21 cellular contexts compared by ENCODE assay signal in the genomic region with DNA sequence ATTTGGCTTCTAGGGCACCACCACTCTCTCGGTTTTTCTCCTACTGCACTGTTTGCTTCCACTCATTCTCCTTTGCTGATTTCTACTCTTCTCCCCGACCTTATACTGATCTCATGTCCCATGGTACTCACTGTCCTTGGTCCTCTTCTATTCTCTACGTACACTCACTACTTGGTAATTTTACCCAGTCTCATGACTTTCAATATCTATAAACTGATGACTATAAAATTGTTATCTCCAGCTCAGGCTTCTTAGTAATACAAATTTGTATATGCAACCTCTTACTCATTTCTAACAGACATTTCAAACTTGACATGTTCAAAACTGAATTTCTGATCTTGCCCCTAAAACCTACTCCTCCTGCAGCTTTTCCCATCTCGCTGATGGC. TPM values are rescaled to one million over a fixed set of nuclear protein-coding genes. Genes with fewer than 3 reads are reported as not detected.
A peak's percentile ranks its signal among the peaks of the same experiment; 100 is the strongest.
DNase-seq lines count a peak whose midpoint lies in the region; FAIRE-seq and TF ChIP-seq lines count a peak whose summit lies in the region.
"Had no signal": no experiment of that assay in that cellular context is flagged by ENCODE, and none has a peak within 500 bp of the region (broad histone marks: within the 10 kb centered on the region; RNA-seq: fewer than 3 reads in every experiment).

No MANE protein-coding gene starts in this region.

- H3F3A ChIP-seq in SU-DHL-6 (ENCODE audit: insufficient read depth), result peaks cover 21% of the 10 kb centered on the region

- H3K9ac ChIP-seq in BLaER1, result no peak overlapping the region
- H3K9ac ChIP-seq in Karpas-422 (ENCODE audit: low read length), result no peak overlapping the region; the same call in 1 of the 2 replicates
- peak overlapping the region; percentile 21; the same call in 1 of the 2 replicates for H3K9ac ChIP-seq in SU-DHL-6 (ENCODE audit: low read length)

- TF ChIP-seq CTCF in SU-DHL-6 (IDR thresholded peaks at IDR 0.05; ENCODE audit: insufficient read depth, low read length, poor library complexity, severe bottlenecking), result no peak
- no peak for TF ChIP-seq CTCF in fibroblast of villous mesenchyme (IDR thresholded peaks at IDR 0.05; ENCODE audit: insufficient read depth, low read depth, low read length)
- TF ChIP-seq CTCF in BE2C (IDR thresholded peaks at IDR 0.05; ENCODE audit: low read depth, low read length), result no peak

- DNase-seq in Karpas-422, result no peak
- peak; percentile 54 for DNase-seq in fibroblast of villous mesenchyme (ENCODE audit: low read depth)
- no peak for DNase-seq in GM12891 (ENCODE audit: insufficient read length, low spot score)
- DNase-seq in BE2C, result no peak
- DNase-seq in NCI-H1048 (lab: John Stamatoyannopoulos, UW), result no peak
- no peak for DNase-seq in NCI-H524 (lab: John Stamatoyannopoulos, UW)
- DNase-seq: activated naive CD4-positive, alpha-beta T cell; activated T-cell treated with anti-CD3 and anti-CD28 coated beads, Interleukin-2, amount 50 U/mL, for 4 hours; amygdala; GF-D8; heart right ventricle; left ventricle myocardium inferior; MM.1S; NCI-H526 treated with DMSO at 0.1 percent for 48 hours; posterior cingulate gyrus; SHP77 treated with DMSO at 0.1 percent for 48 hours; substantia nigra had no signal

- H2AFZ ChIP-seq in Karpas-422 (ENCODE audit: low read length), result no peak overlapping the region
- H2AFZ ChIP-seq in SU-DHL-6 (ENCODE audit: low read depth, low read length, severe bottlenecking), result no peak overlapping the region

- H3K4me3 ChIP-seq in BLaER1 (no peak overlapping the region), Karpas-422 (ENCODE audit: low read length) (peak overlapping the region; percentile 3; the same call in 1 of the 2 replicates), SU-DHL-6 (ENCODE audit: insufficient read depth, low read length, poor library complexity, severe bottlenecking) (peak overlapping the region; percentile 3), fibroblast of villous mesenchyme (ENCODE audit: low read depth, low read length) (no peak overlapping the region), BE2C (ENCODE audit: low read depth, low read length) (no peak overlapping the region)
- H3K4me3 ChIP-seq: cardiac muscle cell, heart right ventricle, left ventricle myocardium inferior had no signal

- no peaks in the 10 kb centered on the region for H3K27me3 ChIP-seq in BLaER1
- H3K27me3 ChIP-seq in Karpas-422 (ENCODE audit: low read length), result no peaks in the 10 kb centered on the region
- no peaks in the 10 kb centered on the region for H3K27me3 ChIP-seq in SU-DHL-6 (ENCODE audit: low read length)
- H3K27me3 ChIP-seq in BE2C, result no peaks in the 10 kb centered on the region
- H3K27me3 ChIP-seq: cardiac muscle cell, heart right ventricle had no signal

- H3K4me1 ChIP-seq in BLaER1 (peaks cover 41% of the 10 kb centered on the region), Karpas-422 (ENCODE audit: low read length) (peaks cover 41% of the 10 kb centered on the region), BE2C (no peaks in the 10 kb centered on the region)

- H3K4me2 ChIP-seq in BLaER1 (peak overlapping the region; percentile 84), Karpas-422 (ENCODE audit: low read depth, low read length, poor library complexity, severe bottlenecking) (peak overlapping the region; percentile 67), SU-DHL-6 (ENCODE audit: low read depth, low read length, poor library complexity, severe bottlenecking) (peak overlapping the region; percentile 83)

- H3K9me2 ChIP-seq in Karpas-422 (replicated peaks; ENCODE audit: insufficient read depth, low read length), result no peaks in the 10 kb centered on the region
- no peaks in the 10 kb centered on the region for H3K9me2 ChIP-seq in SU-DHL-6 (replicated peaks; ENCODE audit: insufficient read depth, low read length)

- H4K20me1 ChIP-seq in BLaER1 (peaks cover 88% of the 10 kb centered on the region), Karpas-422 (ENCODE audit: insufficient read depth, low read depth, low read length) (no peaks in the 10 kb centered on the region), SU-DHL-6 (ENCODE audit: low read depth, low read length) (peaks cover 25% of the 10 kb centered on the region)

- FAIRE-seq in GM12891 (lab: Jason Lieb, UNC), result no peak
- FAIRE-seq: urothelium cell line had no signal

- H3K79me2 ChIP-seq in Karpas-422 (ENCODE audit: low read length) (peaks cover 91% of the 10 kb centered on the region), SU-DHL-6 (ENCODE audit: insufficient read depth, low read length) (peaks cover 90% of the 10 kb centered on the region)

- TF ChIP-seq POLR2A in GM12891 (IDR thresholded peaks at IDR 0.05; ENCODE audit: low read depth, low read length), result no peak

- H3K27ac ChIP-seq in BLaER1 (no peak overlapping the region), Karpas-422 (ENCODE audit: low read length) (no peak overlapping the region), SU-DHL-6 (ENCODE audit: low read depth, low read length) (peak overlapping the region; percentile 11)
- H3K27ac ChIP-seq: cardiac muscle cell, heart right ventricle, left ventricle myocardium inferior had no signal

- H3K36me3 ChIP-seq in BLaER1 (peaks cover 36% of the 10 kb centered on the region), Karpas-422 (ENCODE audit: insufficient read depth, low read length) (peaks cover 15% of the 10 kb centered on the region), SU-DHL-6 (ENCODE audit: low read length) (no peaks in the 10 kb centered on the region), BE2C (no peaks in the 10 kb centered on the region)
- H3K36me3 ChIP-seq: cardiac muscle cell, left ventricle myocardium inferior had no signal

- H3K9me3 ChIP-seq in BLaER1, result peaks cover 26% of the 10 kb centered on the region
- no peaks in the 10 kb centered on the region for H3K9me3 ChIP-seq in Karpas-422 (ENCODE audit: low read length)
- H3K9me3 ChIP-seq in SU-DHL-6 (ENCODE audit: insufficient read depth, low read length), result no peaks in the 10 kb centered on the region
- no peaks in the 10 kb centered on the region for H3K9me3 ChIP-seq in BE2C
- H3K9me3 ChIP-seq: heart right ventricle, left ventricle myocardium inferior had no signal

TF ChIP-seq in GM12891, 5 proteins besides CTCF, POLR2A, EP300 and RAD21:
- TF ChIP-seq PAX5 (IDR thresholded peaks at IDR 0.05; ENCODE audit: insufficient read depth, low read length, severe bottlenecking) (no peak), SPI1 (IDR thresholded peaks at IDR 0.05; ENCODE audit: low read depth, low read length) (no peak), POU2F2 (IDR thresholded peaks at IDR 0.05; ENCODE audit: low read depth, low read length) (no peak), POLR2AphosphoS5 (IDR thresholded peaks at IDR 0.05; ENCODE audit: low read depth, low read length) (no peak), TAF1 (IDR thresholded peaks at IDR 0.05; ENCODE audit: low read depth, low read length) (no peak)

RNA-seq across cellular contexts. Expression of gene RAPGEF6, which starts 4.1 kb away (rescaled TPM):
- 46.8 and 50.7 TPM in 2 replicates for total RNA-seq in Karpas-422 (2014; rRNA removed; shearing (Covaris generic); ENCODE audit: low replicate concordance)
- total RNA-seq in fibroblast of villous mesenchyme, result 15.8 and 21.6 TPM in 2 replicates
- polyA plus RNA-seq in GM12891 (2012; ENCODE audit: low read depth, missing spikeins), result 5.3 TPM
- polyA plus RNA-seq in BE2C (2012; ENCODE audit: insufficient read depth, insufficient read length, low read depth), result 6.3 TPM

Comparison
In these comparisons a context has a peak if more than half of its experiments do, and no peak if none do; other contexts are left out.
1. H3K4me3 ChIP-seq: peak in Karpas-422 (single experiment) and SU-DHL-6 (single experiment); none in BLaER1 (single experiment), fibroblast of villous mesenchyme (single experiment) and BE2C (single experiment).
2. Peak in every context shown above with its lines, with median percentiles within 50 percentile points of each other: H3K4me2 ChIP-seq.